34 cellular contexts compared by ENCODE assay signal in the genomic region with DNA sequence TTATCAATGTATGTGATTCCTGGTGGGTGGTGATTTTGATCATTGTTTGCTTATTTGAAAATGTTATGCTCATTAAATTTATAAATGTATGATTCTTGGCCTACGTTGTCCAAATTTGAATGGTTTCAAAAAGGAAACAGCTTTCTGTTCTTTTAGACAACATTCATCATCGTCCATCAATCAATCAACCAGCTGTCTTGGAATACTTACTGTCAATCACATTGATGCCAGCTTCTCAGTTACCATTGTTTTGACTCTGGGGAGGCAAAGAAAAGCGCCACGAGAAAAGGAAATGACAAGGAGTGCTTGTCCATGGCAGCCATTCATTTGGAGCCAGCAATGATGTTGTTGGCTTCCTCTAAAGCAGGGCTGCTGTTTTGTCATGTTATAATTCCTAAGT.
"Had no signal": no experiment of that assay in that cellular context is flagged by ENCODE, and none has a peak within 500 bp of the region (broad histone marks: within the 10 kb centered on the region; RNA-seq: fewer than 3 reads in every experiment).

No MANE protein-coding gene starts in this region.

- H3K36me3 ChIP-seq: adrenal gland, esophagus muscularis mucosa, gastrocnemius medialis, heart left ventricle had no signal

- FAIRE-seq: colon had no signal

- H3K4me1 ChIP-seq: adrenal gland, body of pancreas, esophagus muscularis mucosa, gastrocnemius medialis, heart left ventricle had no signal

- H3K27me3 Mint-ChIP-seq: activated CD4-positive, alpha-beta T cell treated with anti-CD3 and anti-CD28 coated beads, Interleukin-2, amount 10 ng/mL, durations not matched to agents 24 days and 14 days; activated CD8-positive, alpha-beta memory T cell treated with anti-CD3 and anti-CD28 coated beads, Interleukin-2, amount 10 ng/mL, durations not matched to agents 7 days and 5 days; activated naive CD4-positive, alpha-beta T cell treated with anti-CD3 and anti-CD28 coated beads, Interleukin-2, amount 50 U/mL, for 24 hours; activated naive CD8-positive, alpha-beta T cell treated with anti-CD3 and anti-CD28 coated beads for 36 hours; effector memory CD8-positive, alpha-beta T cell had no signal

- H3K27ac Mint-ChIP-seq: activated CD4-positive, alpha-beta memory T cell treated with anti-CD3 and anti-CD28 coated beads for 36 hours; activated CD4-positive, alpha-beta T cell treated with anti-CD3 and anti-CD28 coated beads for 36 hours; activated CD4-positive, alpha-beta T cell treated with anti-CD3 and anti-CD28 coated beads, Interleukin-2, amount 10 ng/mL, durations not matched to agents 24 days and 14 days; activated CD8-positive, alpha-beta memory T cell treated with anti-CD3 and anti-CD28 coated beads, Interleukin-2, amount 10 ng/mL, durations not matched to agents 7 days and 5 days; activated CD8-positive, alpha-beta T cell treated with anti-CD3 and anti-CD28 coated beads, Interleukin-2, amount 10 ng/mL, durations not matched to agents 7 days and 5 days; activated naive CD4-positive, alpha-beta T cell treated with anti-CD3 and anti-CD28 coated beads for 36 hours; activated naive CD4-positive, alpha-beta T cell treated with anti-CD3 and anti-CD28 coated beads, Interleukin-2, amount 50 U/mL, for 24 hours; activated naive CD8-positive, alpha-beta T cell treated with anti-CD3 and anti-CD28 coated beads for 36 hours; activated naive CD8-positive, alpha-beta T cell treated with anti-CD3 and anti-CD28 coated beads, Interleukin-2, amount 50 U/mL, for 24 hours; activated T-helper 1 cell treated with anti-CD3 and anti-CD28 coated beads, Interleukin-12 subunit alpha, Interleukin-12 subunit beta, Interleukin-2, Interleukin-4 antibody, amounts not matched to agents 30 ng/mL and 10 ng/mL and 1 ng/mL, durations not matched to agents 14 hours and 24 hours and 36 hours; activated T-helper 2 cell treated with anti-CD3 and anti-CD28 coated beads, Interferon-gamma antibody, Interleukin-2, Interleukin-4, amounts not matched to agents 10 μg/mL and 5 μg/mL and 100 μg/mL, durations not matched to agents 14 hours and 24 hours and 36 hours; effector memory CD8-positive, alpha-beta T cell had no signal

- H3K9me3 ChIP-seq: adrenal gland, body of pancreas, esophagus muscularis mucosa, gastrocnemius medialis, heart left ventricle had no signal

- H3K4me3 Mint-ChIP-seq: activated CD4-positive, alpha-beta memory T cell treated with anti-CD3 and anti-CD28 coated beads for 36 hours; activated CD4-positive, alpha-beta T cell treated with anti-CD3 and anti-CD28 coated beads for 36 hours; activated CD4-positive, alpha-beta T cell treated with anti-CD3 and anti-CD28 coated beads, Interleukin-2, amount 10 ng/mL, durations not matched to agents 24 days and 14 days; activated CD8-positive, alpha-beta memory T cell treated with anti-CD3 and anti-CD28 coated beads, Interleukin-2, amount 10 ng/mL, durations not matched to agents 7 days and 5 days; activated CD8-positive, alpha-beta T cell treated with anti-CD3 and anti-CD28 coated beads, Interleukin-2, amount 10 ng/mL, durations not matched to agents 7 days and 5 days; activated naive CD4-positive, alpha-beta T cell treated with anti-CD3 and anti-CD28 coated beads for 36 hours; activated naive CD4-positive, alpha-beta T cell treated with anti-CD3 and anti-CD28 coated beads, Interleukin-2, amount 50 U/mL, for 24 hours; activated naive CD8-positive, alpha-beta T cell treated with anti-CD3 and anti-CD28 coated beads for 36 hours; activated naive CD8-positive, alpha-beta T cell treated with anti-CD3 and anti-CD28 coated beads, Interleukin-2, amount 50 U/mL, for 24 hours; activated T-helper 1 cell treated with anti-CD3 and anti-CD28 coated beads, Interleukin-12 subunit alpha, Interleukin-12 subunit beta, Interleukin-2, Interleukin-4 antibody, amounts not matched to agents 30 ng/mL and 10 ng/mL and 1 ng/mL, durations not matched to agents 14 hours and 24 hours and 36 hours; effector memory CD8-positive, alpha-beta T cell had no signal

- H3K9me3 Mint-ChIP-seq: activated CD4-positive, alpha-beta memory T cell treated with anti-CD3 and anti-CD28 coated beads for 36 hours; activated naive CD4-positive, alpha-beta T cell treated with anti-CD3 and anti-CD28 coated beads for 36 hours; activated naive CD8-positive, alpha-beta T cell treated with anti-CD3 and anti-CD28 coated beads for 36 hours; activated naive CD8-positive, alpha-beta T cell treated with anti-CD3 and anti-CD28 coated beads, Interleukin-2, amount 50 U/mL, for 24 hours; activated T-helper 1 cell treated with anti-CD3 and anti-CD28 coated beads, Interleukin-12 subunit alpha, Interleukin-12 subunit beta, Interleukin-2, Interleukin-4 antibody, amounts not matched to agents 30 ng/mL and 10 ng/mL and 1 ng/mL, durations not matched to agents 14 hours and 24 hours and 36 hours; activated T-helper 2 cell treated with anti-CD3 and anti-CD28 coated beads, Interferon-gamma antibody, Interleukin-2, Interleukin-4, amounts not matched to agents 10 μg/mL and 5 μg/mL and 100 μg/mL, durations not matched to agents 14 hours and 24 hours and 36 hours; effector memory CD8-positive, alpha-beta T cell had no signal

- H3K36me3 Mint-ChIP-seq: activated CD4-positive, alpha-beta memory T cell treated with anti-CD3 and anti-CD28 coated beads for 36 hours; activated CD8-positive, alpha-beta memory T cell treated with anti-CD3 and anti-CD28 coated beads, Interleukin-2, amount 10 ng/mL, durations not matched to agents 7 days and 5 days; activated naive CD4-positive, alpha-beta T cell treated with anti-CD3 and anti-CD28 coated beads, Interleukin-2, amount 50 U/mL, for 24 hours; activated naive CD8-positive, alpha-beta T cell treated with anti-CD3 and anti-CD28 coated beads for 36 hours had no signal

- DNase-seq: activated CD4-positive, alpha-beta memory T cell treated with anti-CD3 and anti-CD28 coated beads for 36 hours; activated CD4-positive, alpha-beta T cell treated with anti-CD3 and anti-CD28 coated beads for 36 hours; activated CD4-positive, alpha-beta T cell treated with anti-CD3 and anti-CD28 coated beads, Interleukin-2, amount 10 ng/mL, durations not matched to agents 24 days and 14 days; activated CD4-positive, CD25-positive, alpha-beta regulatory T cell; activated CD4-positive, CD25-positive, alpha-beta regulatory T cell treated with anti-CD3 and anti-CD28 coated beads, Interleukin-2, amount 50 U/mL, for 72 hours; activated CD8-positive, alpha-beta memory T cell treated with anti-CD3 and anti-CD28 coated beads, Interleukin-2, amount 10 ng/mL, durations not matched to agents 7 days and 5 days; activated CD8-positive, alpha-beta memory T cell treated with anti-CD3 and anti-CD28 coated beads, Interleukin-2, amount 50 U/mL, for 4 hours; activated CD8-positive, alpha-beta T cell treated with anti-CD3 and anti-CD28 coated beads, Interleukin-2, amount 10 ng/mL, durations not matched to agents 7 days and 5 days; activated effector memory CD4-positive, alpha-beta T cell treated with anti-CD3 and anti-CD28 coated beads, Interleukin-2, amount 50 U/mL, for 16 hours; activated naive CD4-positive, alpha-beta T cell treated with anti-CD3 and anti-CD28 coated beads for 36 hours; activated naive CD8-positive, alpha-beta T cell treated with anti-CD3 and anti-CD28 coated beads for 36 hours; activated naive CD8-positive, alpha-beta T cell treated with anti-CD3 and anti-CD28 coated beads, Interleukin-2, amount 50 U/mL, for 24 hours; activated T-cell treated with anti-CD3 and anti-CD28 coated beads, Interleukin-2, amount 50 U/mL, for 1 hour; activated T-cell treated with anti-CD3 and anti-CD28 coated beads, Interleukin-2, amount 50 U/mL, for 48 hours; adrenal gland; amygdala; aorta; body of pancreas; caudate nucleus; cortex of kidney; dermis blood vessel endothelial cell; effector CD4-positive, alpha-beta T cell; effector memory CD8-positive, alpha-beta T cell; erythroblast; foreskin keratinocyte; gastrocnemius medialis; glutamatergic neuron; heart left ventricle; T-helper 2 cell had no signal

- ATAC-seq: activated CD4-positive, alpha-beta T cell treated with anti-CD3 and anti-CD28 coated beads for 36 hours; activated CD8-positive, alpha-beta memory T cell treated with anti-CD3 and anti-CD28 coated beads, Interleukin-2, amount 10 ng/mL, durations not matched to agents 7 days and 5 days; activated CD8-positive, alpha-beta T cell treated with anti-CD3 and anti-CD28 coated beads, Interleukin-2, amount 10 ng/mL, durations not matched to agents 7 days and 5 days; activated naive CD8-positive, alpha-beta T cell treated with anti-CD3 and anti-CD28 coated beads, Interleukin-2, amount 50 U/mL, for 24 hours; body of pancreas; effector memory CD8-positive, alpha-beta T cell; foreskin keratinocyte; gastrocnemius medialis; heart left ventricle had no signal

- H3K27me3 ChIP-seq: adrenal gland, body of pancreas, esophagus muscularis mucosa, foreskin keratinocyte, gastrocnemius medialis, heart left ventricle had no signal

- H3K27ac ChIP-seq: adrenal gland, body of pancreas, esophagus muscularis mucosa, foreskin keratinocyte, gastrocnemius medialis, heart left ventricle had no signal

- H3K4me3 ChIP-seq: adrenal gland, body of pancreas, esophagus muscularis mucosa, gastrocnemius medialis, heart left ventricle had no signal
